ENCODE assay signal across 36 cellular contexts in the genomic region with DNA sequence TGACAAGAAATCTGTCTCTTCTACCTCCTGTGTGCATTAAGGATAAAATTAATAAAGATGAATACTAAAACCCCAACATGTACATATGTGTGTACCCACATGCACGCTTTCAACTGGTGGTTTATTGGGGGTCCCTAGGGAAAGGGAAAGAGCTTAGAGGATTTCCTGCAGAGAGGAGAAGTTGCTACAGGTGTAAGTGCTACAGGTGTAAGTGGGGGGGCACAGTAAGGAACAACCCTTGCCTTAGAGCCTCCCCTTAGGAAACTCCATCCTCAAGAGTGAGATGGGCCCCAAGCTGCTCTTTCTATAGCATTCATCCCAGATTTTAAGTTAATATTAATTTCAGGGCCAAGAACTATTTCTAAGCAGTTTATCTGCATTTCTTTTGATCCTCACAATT.
"Had no signal": no experiment of that assay in that cellular context is flagged by ENCODE, and none has a peak within 500 bp of the region (broad histone marks: within the 10 kb centered on the region; RNA-seq: fewer than 3 reads in every experiment).

No MANE protein-coding gene starts in this region.

- H3K36me3 ChIP-seq: MG63 had no signal

- DNase-seq: Karpas-422, Kasumi-1, MG63, MM.1S, MV-4-11, NCI-H1048, NCI-H1092, NCI-H1092 treated with DMSO at 0.1 percent for 48 hours, NCI-H1105, NCI-H1105 treated with DMSO at 0.1 percent for 48 hours, NCI-H1417, NCI-H1417 treated with DMSO at 0.1 percent for 48 hours, NCI-H1436, NCI-H1436 treated with DMSO at 0.1 percent for 48 hours, NCI-H146, NCI-H1694, NCI-H1694 treated with DMSO at 0.1 percent for 48 hours, NCI-H187, NCI-H187 treated with DMSO at 0.1 percent for 48 hours, NCI-H1930, NCI-H2029, NCI-H2029 treated with DMSO at 0.1 percent for 48 hours, NCI-H2081, NCI-H2081 treated with DMSO at 0.1 percent for 48 hours, NCI-H2107, NCI-H2171, NCI-H2171 treated with DMSO at 0.1 percent for 48 hours, NCI-H2227 treated with DMSO at 0.1 percent for 48 hours, NCI-H226, NCI-H345, NCI-H446, NCI-H446 treated with DMSO at 0.1 percent for 48 hours, NCI-H510A, NCI-H510A treated with DMSO at 0.1 percent for 48 hours, NCI-H524, NCI-H524 treated with DMSO at 0.1 percent for 48 hours had no signal

- H3K4me3 ChIP-seq: MG63 had no signal

- H3K27me3 ChIP-seq: MG63 had no signal

- H3K9me3 ChIP-seq: MG63 had no signal
